ENCODE assay signal across 8 cellular contexts in the genomic region with DNA sequence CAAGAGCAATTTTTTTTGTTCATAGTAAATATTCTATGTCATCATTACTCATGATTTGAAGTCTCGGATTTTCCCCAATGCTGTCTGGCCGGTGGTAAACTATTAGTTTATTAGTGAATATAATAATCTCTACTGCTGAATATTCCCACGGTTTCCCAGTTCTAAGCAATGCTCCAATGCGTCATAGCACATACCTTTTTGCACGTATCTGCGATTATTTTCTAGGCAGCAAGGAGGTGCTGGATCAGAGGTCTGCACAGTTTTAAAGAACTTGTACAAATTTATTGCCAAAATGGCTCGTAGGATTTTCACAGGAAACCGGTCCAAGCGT. TPM values are rescaled to one million over a fixed set of nuclear protein-coding genes. Genes with fewer than 3 reads are reported as not detected.
DNase-seq lines count a peak whose midpoint lies in the region; ATAC-seq and TF ChIP-seq lines count a peak whose summit lies in the region.

No MANE protein-coding gene starts in this region.

- TF ChIP-seq CTCF in chondrocyte (IDR thresholded peaks at IDR 0.05) (peak; percentile 53), mesothelial cell of epicardium (IDR thresholded peaks at IDR 0.05; ENCODE audit: unreplicated experiment) (no peak), vagina (IDR thresholded peaks at IDR 0.05) (no peak)

- intact Hi-C loops in vagina (cut with DNase I), result no loop called here

- H3K27ac ChIP-seq in vagina, result no peak overlapping the region

- ATAC-seq in stimulated activated naive CD8-positive, alpha-beta T cell treated with anti-CD3 and anti-CD28 coated beads, Interleukin-15, Interleukin-2, amounts not matched to agents 100 U/mL and 50 U/mL, for 24 hours, result no peak
- no peak for ATAC-seq in HG03159 (IDR thresholded peaks at IDR 0.05; ENCODE audit: unreplicated experiment)

- peak overlapping the region; percentile 88 for H3K27ac Mint-ChIP-seq in stimulated activated naive CD8-positive, alpha-beta T cell treated with anti-CD3 and anti-CD28 coated beads, Interleukin-15, Interleukin-2, amounts not matched to agents 100 ng/mL and 50 ng/mL, for 24 hours
- no peak overlapping the region for H3K27ac Mint-ChIP-seq in chondrocyte (ENCODE audit: unreplicated experiment)
- no peak overlapping the region for H3K27ac Mint-ChIP-seq in mesothelial cell of epicardium

- no peak for TF ChIP-seq POLR2A in vagina (IDR thresholded peaks at IDR 0.05)

- H3K4me3 Mint-ChIP-seq in stimulated activated naive CD8-positive, alpha-beta T cell treated with anti-CD3 and anti-CD28 coated beads, Interleukin-15, Interleukin-2, amounts not matched to agents 100 ng/mL and 50 ng/mL, for 24 hours, result peak overlapping the region; percentile 54
- peak overlapping the region; percentile 52 for H3K4me3 Mint-ChIP-seq in chondrocyte (ENCODE audit: unreplicated experiment)
- H3K4me3 Mint-ChIP-seq in mesothelial cell of epicardium, result peak overlapping the region; percentile 56

- DNase-seq in stimulated activated naive CD8-positive, alpha-beta T cell treated with anti-CD3 and anti-CD28 coated beads, Interleukin-15, Interleukin-2, amounts not matched to agents 100 U/mL and 50 U/mL, for 24 hours, result no peak
- DNase-seq in chondrocyte (ENCODE audit: low spot score), result no peak
- no peak for DNase-seq in mesothelial cell of epicardium (ENCODE audit: low spot score in 2 of 2, unreplicated experiment in 2 of 2)
- no peak for DNase-seq in vagina (ENCODE audit: extremely low spot score in 2 of 2)
- DNase-seq in NOMO-1 treated with DMSO at 0.1 percent for 48 hours (lab: John Stamatoyannopoulos, UW; ENCODE audit: unreplicated experiment), result no peak
- DNase-seq in islet precursor cell, result no peak

- H3K4me1 ChIP-seq in vagina, result peaks cover 11% of the 10 kb centered on the region

- H3K36me3 ChIP-seq in vagina, result no peaks in the 10 kb centered on the region

- H3K4me1 Mint-ChIP-seq in stimulated activated naive CD8-positive, alpha-beta T cell treated with anti-CD3 and anti-CD28 coated beads, Interleukin-15, Interleukin-2, amounts not matched to agents 100 ng/mL and 50 ng/mL, for 24 hours (ENCODE audit: low read depth), result peaks cover 79% of the 10 kb centered on the region
- peaks cover 3% of the 10 kb centered on the region for H3K4me1 Mint-ChIP-seq in chondrocyte (ENCODE audit: low read depth)
- peaks cover 21% of the 10 kb centered on the region for H3K4me1 Mint-ChIP-seq in mesothelial cell of epicardium

- H3K9me3 ChIP-seq in vagina, result no peaks in the 10 kb centered on the region

- H3K27me3 ChIP-seq in vagina, result no peaks in the 10 kb centered on the region

- no peaks in the 10 kb centered on the region for H3K36me3 Mint-ChIP-seq in stimulated activated naive CD8-positive, alpha-beta T cell treated with anti-CD3 and anti-CD28 coated beads, Interleukin-15, Interleukin-2, amounts not matched to agents 100 ng/mL and 50 ng/mL, for 24 hours (ENCODE audit: low read depth)
- H3K36me3 Mint-ChIP-seq in chondrocyte (ENCODE audit: low read depth) (no peaks in the 10 kb centered on the region), mesothelial cell of epicardium (no peaks in the 10 kb centered on the region)

- H3K27me3 Mint-ChIP-seq in stimulated activated naive CD8-positive, alpha-beta T cell treated with anti-CD3 and anti-CD28 coated beads, Interleukin-15, Interleukin-2, amounts not matched to agents 100 ng/mL and 50 ng/mL, for 24 hours, result no peaks in the 10 kb centered on the region
- H3K27me3 Mint-ChIP-seq in chondrocyte (ENCODE audit: low read depth) (peaks cover 16% of the 10 kb centered on the region), mesothelial cell of epicardium (ENCODE audit: low read depth) (peaks cover 10% of the 10 kb centered on the region)

- no peaks in the 10 kb centered on the region for H3K9me3 Mint-ChIP-seq in stimulated activated naive CD8-positive, alpha-beta T cell treated with anti-CD3 and anti-CD28 coated beads, Interleukin-15, Interleukin-2, amounts not matched to agents 100 ng/mL and 50 ng/mL, for 24 hours
- H3K9me3 Mint-ChIP-seq in chondrocyte (ENCODE audit: low read depth), result no peaks in the 10 kb centered on the region
- no peaks in the 10 kb centered on the region for H3K9me3 Mint-ChIP-seq in mesothelial cell of epicardium

- peak overlapping the region; percentile 22 to 33 for H3K4me3 ChIP-seq in vagina

RNA-seq across cellular contexts. Expression of a gene that starts 43.9 kb away (rescaled TPM):
- total RNA-seq in chondrocyte (0.53 to 1.2 TPM (median 0.55 TPM) in 3 replicates), mesothelial cell of epicardium (7.5 to 9.0 TPM (median 8.0 TPM) in 3 replicates), vagina (1.7 TPM)
